Comparison of ENCODE assay signal across 11 cellular contexts in genomic region chr22:30265131-30265720, GRCh38. TPM values are rescaled to one million over a fixed set of nuclear protein-coding genes. Genes with fewer than 3 reads are reported as not detected.
DNase-seq lines count a peak whose midpoint lies in the region; ATAC-seq lines count a peak whose summit lies in the region.
"Had no signal": no experiment of that assay in that cellular context is flagged by ENCODE, and none has a peak within 500 bp of the region (broad histone marks: within the 10 kb centered on the region; RNA-seq: fewer than 3 reads in every experiment).

No MANE protein-coding gene starts in this region.

- no peaks in the 10 kb centered on the region for H3K27me3 ChIP-seq in Karpas-422 (ENCODE audit: low read length)
- H3K27me3 ChIP-seq: vagina had no signal

- peak overlapping the region; percentile 79; the same call in 1 of the 2 replicates for H3K4me3 ChIP-seq in Karpas-422 (ENCODE audit: low read length)

- H3K9me3 ChIP-seq in Karpas-422 (ENCODE audit: low read length): no peaks in the 10 kb centered on the region
- H3K9me3 ChIP-seq: vagina had no signal

- CTCF ChIA-PET in activated CD4-positive, alpha-beta T cell treated with anti-CD3 and anti-CD28 coated beads, Interleukin-2, amount 10 ng/mL, durations not matched to agents 7 days and 5 days (lab: Charles Lee): interaction anchor here (1.0 to 2.8 kb wide), 4 partner anchors 23 to 161 kb away, joined by 3 to 31 read pairs (median 4); partner anchors contain the start of genes CASTOR1, MTFP1 and RNF215

- peaks cover 26% of the 10 kb centered on the region for H3K4me1 ChIP-seq in Karpas-422 (ENCODE audit: low read length)

- H2AFZ ChIP-seq in Karpas-422 (ENCODE audit: low read length): peak overlapping the region; percentile 81; the same call in 1 of the 2 replicates

- H3K79me2 ChIP-seq in Karpas-422 (ENCODE audit: low read length): no peaks in the 10 kb centered on the region

- peak overlapping the region; percentile 88 for H3K9ac ChIP-seq in Karpas-422 (ENCODE audit: low read length)

- H3K4me2 ChIP-seq in Karpas-422 (ENCODE audit: low read depth, low read length, poor library complexity, severe bottlenecking): peak overlapping the region; percentile 93

- H3K4me3 Mint-ChIP-seq in activated CD4-positive, alpha-beta T cell treated with anti-CD3 and anti-CD28 coated beads, Interleukin-2, amount 10 ng/mL, durations not matched to agents 7 days and 5 days: peak overlapping the region; percentile 99
- no peak overlapping the region for H3K4me3 Mint-ChIP-seq in stimulated activated memory B cell treated with anti-CD40 and anti-IgM and Interleukin-4, amounts not matched to agents 10 μg/mL and 1 μg/mL and 100 μg/mL, for 72 hours

- peaks cover 14% of the 10 kb centered on the region; the same call in 1 of the 2 replicates for H4K20me1 ChIP-seq in Karpas-422 (ENCODE audit: insufficient read depth, low read depth, low read length)

- no peaks in the 10 kb centered on the region for H3K36me3 ChIP-seq in Karpas-422 (ENCODE audit: insufficient read depth, low read length)
- H3K36me3 ChIP-seq: vagina had no signal

- peak overlapping the region; percentile 94 for H3K27ac Mint-ChIP-seq in activated CD4-positive, alpha-beta T cell treated with anti-CD3 and anti-CD28 coated beads, Interleukin-2, amount 10 ng/mL, durations not matched to agents 7 days and 5 days
- H3K27ac Mint-ChIP-seq in stimulated activated memory B cell treated with anti-CD40 and anti-IgM and Interleukin-4, amounts not matched to agents 10 μg/mL and 1 μg/mL and 100 μg/mL, for 72 hours: peak overlapping the region; percentile 90

- peaks cover 61% of the 10 kb centered on the region for H3K36me3 Mint-ChIP-seq in activated CD4-positive, alpha-beta T cell treated with anti-CD3 and anti-CD28 coated beads, Interleukin-2, amount 10 ng/mL, durations not matched to agents 7 days and 5 days (ENCODE audit: low read depth)
- peaks cover 10% of the 10 kb centered on the region for H3K36me3 Mint-ChIP-seq in stimulated activated memory B cell treated with anti-CD40 and anti-IgM and Interleukin-4, amounts not matched to agents 10 μg/mL and 1 μg/mL and 100 μg/mL, for 72 hours

- POLR2A ChIA-PET in activated CD4-positive, alpha-beta T cell treated with anti-CD3 and anti-CD28 coated beads, Interleukin-2, amount 10 ng/mL, durations not matched to agents 7 days and 5 days (lab: Charles Lee): interaction anchor here (0.6 kb wide), 1 partner anchor 73 kb away, joined by 4 read pairs; no protein-coding TSS in a partner anchor

- DNase-seq in activated CD4-positive, alpha-beta T cell treated with anti-CD3 and anti-CD28 coated beads, Interleukin-2, amount 10 ng/mL, durations not matched to agents 7 days and 5 days: peak; percentile 7
- DNase-seq in activated CD4-positive, alpha-beta T cell treated with anti-CD3 and anti-CD28 coated beads, Interleukin-2, amount 50 U/mL, for 48 hours: no peak
- DNase-seq in Karpas-422 (no peak), caudate nucleus (lab: John Stamatoyannopoulos, UW) (no peak), NCI-H748 treated with DMSO at 0.1 percent for 48 hours (lab: John Stamatoyannopoulos, UW) (no peak), C1 segment of cervical spinal cord (lab: John Stamatoyannopoulos, UW) (no peak)
- DNase-seq: DMS79 treated with DMSO at 0.1 percent for 48 hours, NCI-H526 treated with DMSO at 0.1 percent for 48 hours had no signal

- no peaks in the 10 kb centered on the region for H3K9me3 Mint-ChIP-seq in activated CD4-positive, alpha-beta T cell treated with anti-CD3 and anti-CD28 coated beads, Interleukin-2, amount 10 ng/mL, durations not matched to agents 7 days and 5 days
- H3K9me3 Mint-ChIP-seq in stimulated activated memory B cell treated with anti-CD40 and anti-IgM and Interleukin-4, amounts not matched to agents 10 μg/mL and 1 μg/mL and 100 μg/mL, for 72 hours: no peaks in the 10 kb centered on the region

- H3K9me2 ChIP-seq in Karpas-422 (replicated peaks; ENCODE audit: insufficient read depth, low read length): no peaks in the 10 kb centered on the region

- peaks cover 61% of the 10 kb centered on the region for H3K4me1 Mint-ChIP-seq in activated CD4-positive, alpha-beta T cell treated with anti-CD3 and anti-CD28 coated beads, Interleukin-2, amount 10 ng/mL, durations not matched to agents 7 days and 5 days
- H3K4me1 Mint-ChIP-seq in stimulated activated memory B cell treated with anti-CD40 and anti-IgM and Interleukin-4, amounts not matched to agents 10 μg/mL and 1 μg/mL and 100 μg/mL, for 72 hours: peaks cover 49% of the 10 kb centered on the region

- no peak for ATAC-seq in stimulated activated memory B cell treated with anti-CD40 and anti-IgM and Interleukin-4, amounts not matched to agents 10 μg/mL and 1 μg/mL and 100 μg/mL, for 72 hours
- ATAC-seq in HG03196 (IDR thresholded peaks at IDR 0.05; ENCODE audit: unreplicated experiment): no peak

- H3K27ac ChIP-seq in Karpas-422 (ENCODE audit: low read length): no peak overlapping the region
- peak overlapping the region; percentile 11 for H3K27ac ChIP-seq in caudate nucleus (ENCODE audit: low read depth, low read length)

- H3K27me3 Mint-ChIP-seq in activated CD4-positive, alpha-beta T cell treated with anti-CD3 and anti-CD28 coated beads, Interleukin-2, amount 10 ng/mL, durations not matched to agents 7 days and 5 days: no peaks in the 10 kb centered on the region
- H3K27me3 Mint-ChIP-seq in stimulated activated memory B cell treated with anti-CD40 and anti-IgM and Interleukin-4, amounts not matched to agents 10 μg/mL and 1 μg/mL and 100 μg/mL, for 72 hours: no peaks in the 10 kb centered on the region

RNA-seq across cellular contexts. Expression of gene OSM, which starts 1.4 kb away (rescaled TPM):
- total RNA-seq in activated CD4-positive, alpha-beta T cell treated with anti-CD3 and anti-CD28 coated beads, Interleukin-2, amount 10 ng/mL, durations not matched to agents 7 days and 5 days: 10 to 100 TPM; 74.7 to 80.5 TPM
- total RNA-seq in Karpas-422 (2014; rRNA removed; shearing (Covaris generic); ENCODE audit: low replicate concordance): not detected in 2 replicates
- total RNA-seq: vagina had no signal

RNA-seq across cellular contexts. Expression of gene LIF, which starts 18.7 kb away (rescaled TPM):
- total RNA-seq in activated CD4-positive, alpha-beta T cell treated with anti-CD3 and anti-CD28 coated beads, Interleukin-2, amount 10 ng/mL, durations not matched to agents 7 days and 5 days: 100 to 1,000 TPM; 102 to 103 TPM
- not detected in 2 replicates for total RNA-seq in Karpas-422 (2014; rRNA removed; shearing (Covaris generic); ENCODE audit: low replicate concordance)

RNA-seq across cellular contexts. Expression of gene CASTOR1, which starts 24.1 kb away (rescaled TPM):
- total RNA-seq in activated CD4-positive, alpha-beta T cell treated with anti-CD3 and anti-CD28 coated beads, Interleukin-2, amount 10 ng/mL, durations not matched to agents 7 days and 5 days: 10 to 100 TPM; 16.7 to 20.0 TPM
- 3.2 and 8.4 TPM in 2 replicates for total RNA-seq in Karpas-422 (2014; rRNA removed; shearing (Covaris generic); ENCODE audit: low replicate concordance)

Comparison
In these comparisons a context has a peak if more than half of its experiments do, and no peak if none do; other contexts are left out.
1. RNA of gene OSM, which starts 1.4 kb away (total RNA-seq): 74.7 to 80.5 TPM in activated CD4-positive, alpha-beta T cell treated with anti-CD3 and anti-CD28 coated beads, Interleukin-2, amount 10 ng/mL, durations not matched to agents 7 days and 5 days; not detected in Karpas-422; every median in the first group is over 10 times any median in the second.
2. RNA of gene LIF, which starts 18.7 kb away (total RNA-seq): 102 to 103 TPM in activated CD4-positive, alpha-beta T cell treated with anti-CD3 and anti-CD28 coated beads, Interleukin-2, amount 10 ng/mL, durations not matched to agents 7 days and 5 days; not detected in Karpas-422; every median in the first group is over 100 times any median in the second.